In the genomic region with DNA sequence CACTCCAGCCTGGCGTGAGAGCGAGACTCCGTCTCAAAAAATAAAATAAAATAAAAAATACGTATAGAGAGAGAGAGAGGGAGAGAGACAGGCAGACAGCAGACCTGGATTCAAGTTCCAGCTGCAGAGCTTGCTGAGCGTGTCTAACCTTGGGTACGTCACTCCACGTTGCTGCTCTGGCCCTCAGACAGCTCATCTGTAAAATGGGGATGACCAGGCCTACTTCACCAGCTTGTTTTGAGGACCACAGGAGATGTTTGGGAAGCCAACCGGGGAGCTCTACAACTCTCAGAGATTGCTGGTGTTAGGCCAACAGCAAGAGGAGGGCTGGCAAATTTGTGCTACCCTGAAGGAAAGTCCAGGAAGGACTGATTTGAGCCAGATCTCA, we compare ENCODE assay signal across 1 cellular context.
TF ChIP-seq lines count a peak whose summit lies in the region.

No MANE protein-coding gene starts in this region.

TF ChIP-seq in GM23338, 12 proteins besides CTCF, POLR2A, EP300 and RAD21 (continued from another document):
- TF ChIP-seq, protein P1, sequence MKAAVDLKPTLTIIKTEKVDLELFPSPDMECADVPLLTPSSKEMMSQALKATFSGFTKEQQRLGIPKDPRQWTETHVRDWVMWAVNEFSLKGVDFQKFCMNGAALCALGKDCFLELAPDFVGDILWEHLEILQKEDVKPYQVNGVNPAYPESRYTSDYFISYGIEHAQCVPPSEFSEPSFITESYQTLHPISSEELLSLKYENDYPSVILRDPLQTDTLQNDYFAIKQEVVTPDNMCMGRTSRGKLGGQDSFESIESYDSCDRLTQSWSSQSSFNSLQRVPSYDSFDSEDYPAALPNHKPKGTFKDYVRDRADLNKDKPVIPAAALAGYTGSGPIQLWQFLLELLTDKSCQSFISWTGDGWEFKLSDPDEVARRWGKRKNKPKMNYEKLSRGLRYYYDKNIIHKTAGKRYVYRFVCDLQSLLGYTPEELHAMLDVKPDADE (IDR thresholded peaks at IDR 0.05), result no peak
- TF ChIP-seq CREB1 (CRISPR knock-in tag; IDR thresholded peaks at IDR 0.05; ENCODE audit: low read depth) (no peak), EZH2 (IDR thresholded peaks at IDR 0.05; ENCODE audit: low read depth, unreplicated experiment) (no peak), STAT1 (IDR thresholded peaks at IDR 0.05; ENCODE audit: unreplicated experiment) (no peak), EZH2phosphoT487 (IDR thresholded peaks at IDR 0.05; ENCODE audit: unreplicated experiment) (no peak), ZNF331 (CRISPR knock-in tag; IDR thresholded peaks at IDR 0.05; ENCODE audit: low read depth) (no peak), ZNF114 (CRISPR knock-in tag; IDR thresholded peaks at IDR 0.05) (no peak), JUNB (IDR thresholded peaks at IDR 0.05; ENCODE audit: unreplicated experiment) (no peak), NANOG (IDR thresholded peaks at IDR 0.05; ENCODE audit: borderline replicate concordance) (no peak)
- TF ChIP-seq, protein P2, sequence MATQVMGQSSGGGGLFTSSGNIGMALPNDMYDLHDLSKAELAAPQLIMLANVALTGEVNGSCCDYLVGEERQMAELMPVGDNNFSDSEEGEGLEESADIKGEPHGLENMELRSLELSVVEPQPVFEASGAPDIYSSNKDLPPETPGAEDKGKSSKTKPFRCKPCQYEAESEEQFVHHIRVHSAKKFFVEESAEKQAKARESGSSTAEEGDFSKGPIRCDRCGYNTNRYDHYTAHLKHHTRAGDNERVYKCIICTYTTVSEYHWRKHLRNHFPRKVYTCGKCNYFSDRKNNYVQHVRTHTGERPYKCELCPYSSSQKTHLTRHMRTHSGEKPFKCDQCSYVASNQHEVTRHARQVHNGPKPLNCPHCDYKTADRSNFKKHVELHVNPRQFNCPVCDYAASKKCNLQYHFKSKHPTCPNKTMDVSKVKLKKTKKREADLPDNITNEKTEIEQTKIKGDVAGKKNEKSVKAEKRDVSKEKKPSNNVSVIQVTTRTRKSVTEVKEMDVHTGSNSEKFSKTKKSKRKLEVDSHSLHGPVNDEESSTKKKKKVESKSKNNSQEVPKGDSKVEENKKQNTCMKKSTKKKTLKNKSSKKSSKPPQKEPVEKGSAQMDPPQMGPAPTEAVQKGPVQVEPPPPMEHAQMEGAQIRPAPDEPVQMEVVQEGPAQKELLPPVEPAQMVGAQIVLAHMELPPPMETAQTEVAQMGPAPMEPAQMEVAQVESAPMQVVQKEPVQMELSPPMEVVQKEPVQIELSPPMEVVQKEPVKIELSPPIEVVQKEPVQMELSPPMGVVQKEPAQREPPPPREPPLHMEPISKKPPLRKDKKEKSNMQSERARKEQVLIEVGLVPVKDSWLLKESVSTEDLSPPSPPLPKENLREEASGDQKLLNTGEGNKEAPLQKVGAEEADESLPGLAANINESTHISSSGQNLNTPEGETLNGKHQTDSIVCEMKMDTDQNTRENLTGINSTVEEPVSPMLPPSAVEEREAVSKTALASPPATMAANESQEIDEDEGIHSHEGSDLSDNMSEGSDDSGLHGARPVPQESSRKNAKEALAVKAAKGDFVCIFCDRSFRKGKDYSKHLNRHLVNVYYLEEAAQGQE (IDR thresholded peaks at IDR 0.05; ENCODE audit: unreplicated experiment), result no peak
